In the genomic region with DNA sequence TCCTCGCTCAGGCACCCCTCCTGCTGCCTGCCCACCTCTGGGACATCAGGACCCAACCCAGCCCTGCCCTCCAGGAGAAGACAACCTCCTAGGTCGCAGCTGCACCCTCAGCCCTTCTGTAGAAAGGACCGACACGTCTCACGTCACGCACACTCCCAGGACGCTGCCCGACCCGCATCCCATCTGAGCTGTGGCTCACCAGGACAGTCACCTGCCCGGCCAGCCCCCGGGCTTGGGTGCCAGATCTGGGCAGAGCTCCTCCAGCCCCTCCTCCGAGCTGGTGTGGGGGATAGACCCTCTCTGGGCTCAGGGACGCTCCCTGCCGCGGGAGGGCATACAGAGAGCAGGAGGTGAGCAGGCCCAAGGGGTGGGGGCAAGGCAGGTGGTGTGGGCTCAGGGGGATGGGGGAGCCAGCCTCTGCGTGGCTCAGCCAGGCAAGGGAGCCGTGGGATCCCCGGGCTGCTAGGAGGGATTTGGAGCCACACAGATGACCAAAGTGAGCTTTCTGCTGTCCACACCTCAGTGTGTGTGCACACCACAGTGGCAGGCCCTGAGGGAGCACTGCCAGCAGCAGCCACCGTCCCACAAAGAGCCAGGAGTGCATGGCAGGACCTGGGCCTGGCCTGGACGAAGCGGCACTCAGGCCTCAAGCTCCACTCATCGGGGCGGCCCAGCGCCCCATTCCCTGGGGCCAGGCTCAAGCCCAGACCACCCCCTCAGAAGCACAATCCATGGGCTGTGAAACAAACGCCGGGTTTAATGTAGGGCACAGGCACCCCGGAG, we compare ENCODE assay signal across 15 cellular contexts. TPM values are rescaled to one million over a fixed set of nuclear protein-coding genes. Genes with fewer than 3 reads are reported as not detected.
DNase-seq lines count a peak whose midpoint lies in the region; ATAC-seq and TF ChIP-seq lines count a peak whose summit lies in the region.
"Had no signal": no experiment of that assay in that cellular context is flagged by ENCODE, and none has a peak within 500 bp of the region (broad histone marks: within the 10 kb centered on the region; RNA-seq: fewer than 3 reads in every experiment).

No MANE protein-coding gene starts in this region.

- H3K23ac ChIP-seq in neuronal stem cell (ENCODE audit: low read depth, low read length, poor library complexity) = peak overlapping the region; percentile 80

- no peak for ATAC-seq in CD4-positive, alpha-beta T cell (ENCODE audit: poor library complexity)
- no peak for ATAC-seq in GM19467 (IDR thresholded peaks at IDR 0.05; ENCODE audit: unreplicated experiment)

- H3K18ac ChIP-seq in neuronal stem cell (ENCODE audit: low read length) = peak overlapping the region; percentile 6

- no peaks in the 10 kb centered on the region for H3K27me3 ChIP-seq in CD4-positive, alpha-beta T cell (ENCODE audit: control insufficient read depth, insufficient read depth, low read length)
- no peaks in the 10 kb centered on the region for H3K27me3 ChIP-seq in colonic mucosa
- H3K27me3 ChIP-seq in neuronal stem cell (ENCODE audit: control insufficient read depth in 3 of 3, insufficient read depth in 3 of 3, low read depth in 1 of 3, low read length in 3 of 3) = no peaks in the 10 kb centered on the region
- H3K27me3 ChIP-seq: neutrophil, vagina had no signal

- CTCF ChIA-PET in CD4-positive, alpha-beta T cell (lab: Charles Lee) = interaction anchor here (0.6 to 2.3 kb wide), 4 partner anchors 10 to 94 kb away, joined by 3 to 11 read pairs (median 4); no protein-coding TSS in a partner anchor

- TF ChIP-seq CTCF in CD4-positive, alpha-beta T cell (IDR thresholded peaks at IDR 0.05) = no peak
- TF ChIP-seq CTCF in colonic mucosa (IDR thresholded peaks at IDR 0.05) = no peak

- peak overlapping the region; percentile 41 to 93 for H3K9ac ChIP-seq in colonic mucosa (ENCODE audit: low read depth in 2 of 2, low read length in 2 of 2)
- no peak overlapping the region for H3K9ac ChIP-seq in neuronal stem cell (ENCODE audit: low read depth, low read length, poor library complexity)
- H3K9ac ChIP-seq: KMS-11 had no signal

- H2BK15ac ChIP-seq in neuronal stem cell (ENCODE audit: low read length) = no peak overlapping the region

- H4K91ac ChIP-seq in neuronal stem cell (ENCODE audit: low read depth, low read length, poor library complexity) = no peak overlapping the region

- H3K36me3 ChIP-seq in KOPT-K1 (ENCODE audit: insufficient read depth, low read length) (peaks cover 50% of the 10 kb centered on the region), colonic mucosa (no peaks in the 10 kb centered on the region), neuronal stem cell (replicated peaks in 1 of 2; ENCODE audit: control insufficient read depth in 2 of 2, insufficient read depth in 2 of 2, low read length in 2 of 2) (peaks cover 4 to 31% of the 10 kb centered on the region in 2 donors)
- H3K36me3 ChIP-seq: neutrophil, vagina had no signal

- H3K27ac ChIP-seq in CD4-positive, alpha-beta T cell (ENCODE audit: low read depth, low read length) = peak overlapping the region; percentile 22
- H3K27ac ChIP-seq in KOPT-K1 (ENCODE audit: low read depth, low read length, poor library complexity, severe bottlenecking) (peak overlapping the region; percentile 70), colonic mucosa (peak overlapping the region; percentile 87), neuronal stem cell (replicated peaks; ENCODE audit: low read length) (no peak overlapping the region)
- H3K27ac ChIP-seq: KMS-11, neutrophil, vagina had no signal

- H3K14ac ChIP-seq in neuronal stem cell (ENCODE audit: low read length) = no peak overlapping the region

- H3K27ac Mint-ChIP-seq in CD4-positive, alpha-beta T cell = peak overlapping the region; percentile 85
- H3K27ac Mint-ChIP-seq: stimulated activated naive CD8-positive, alpha-beta T cell treated with anti-CD3 and anti-CD28 coated beads, Interleukin-15, Interleukin-2, amounts not matched to agents 100 ng/mL and 50 ng/mL, for 24 hours had no signal

- no peak overlapping the region for H2BK5ac ChIP-seq in neuronal stem cell (ENCODE audit: low read length)

- no peaks in the 10 kb centered on the region for H3K9me3 Mint-ChIP-seq in CD4-positive, alpha-beta T cell
- H3K9me3 Mint-ChIP-seq: stimulated activated naive CD8-positive, alpha-beta T cell treated with anti-CD3 and anti-CD28 coated beads, Interleukin-15, Interleukin-2, amounts not matched to agents 100 ng/mL and 50 ng/mL, for 24 hours had no signal

- H3K4me1 Mint-ChIP-seq in CD4-positive, alpha-beta T cell (ENCODE audit: low read depth) = peaks cover 25% of the 10 kb centered on the region

- peak overlapping the region; percentile 20 for H3K4me3 Mint-ChIP-seq in CD4-positive, alpha-beta T cell
- H3K4me3 Mint-ChIP-seq: stimulated activated naive CD8-positive, alpha-beta T cell treated with anti-CD3 and anti-CD28 coated beads, Interleukin-15, Interleukin-2, amounts not matched to agents 100 ng/mL and 50 ng/mL, for 24 hours had no signal

- no peak overlapping the region for H3K4ac ChIP-seq in neuronal stem cell (ENCODE audit: low read length)

- H2AK5ac ChIP-seq in neuronal stem cell (ENCODE audit: low read depth, low read length) = no peak overlapping the region

- peaks cover 56% of the 10 kb centered on the region for H3K4me1 ChIP-seq in colonic mucosa
- peaks cover 0 to 3% of the 10 kb centered on the region in 2 donors for H3K4me1 ChIP-seq in neuronal stem cell (ENCODE audit: control insufficient read depth in 2 of 2, insufficient read depth in 1 of 2, low read depth in 1 of 2, low read length in 2 of 2)

- no peak overlapping the region for H3K4me3 ChIP-seq in colonic mucosa
- no peak overlapping the region for H3K4me3 ChIP-seq in neuronal stem cell (ENCODE audit: low read length in 2 of 2)
- H3K4me3 ChIP-seq: heart left ventricle, vagina had no signal

- no peak overlapping the region for H2BK120ac ChIP-seq in neuronal stem cell (ENCODE audit: low read depth, low read length)

- H3K27me3 Mint-ChIP-seq in CD4-positive, alpha-beta T cell = no peaks in the 10 kb centered on the region
- H3K27me3 Mint-ChIP-seq: stimulated activated naive CD8-positive, alpha-beta T cell treated with anti-CD3 and anti-CD28 coated beads, Interleukin-15, Interleukin-2, amounts not matched to agents 100 ng/mL and 50 ng/mL, for 24 hours had no signal

- H2AFZ ChIP-seq in neuronal stem cell (ENCODE audit: low read length) = no peak overlapping the region

- H3K79me1 ChIP-seq in neuronal stem cell (ENCODE audit: low read depth, low read length) = no peaks in the 10 kb centered on the region

- no peaks in the 10 kb centered on the region for H3K9me3 ChIP-seq in CD4-positive, alpha-beta T cell (ENCODE audit: control insufficient read depth, low read length)
- no peaks in the 10 kb centered on the region for H3K9me3 ChIP-seq in KOPT-K1 (ENCODE audit: insufficient read depth, low read length, poor library complexity, severe bottlenecking)
- H3K9me3 ChIP-seq in colonic mucosa = no peaks in the 10 kb centered on the region
- H3K9me3 ChIP-seq in neuronal stem cell (replicated peaks in 1 of 2; ENCODE audit: control insufficient read depth in 2 of 2, insufficient read depth in 1 of 2, low read depth in 1 of 2, low read length in 2 of 2) = no peaks in the 10 kb centered on the region
- H3K9me3 ChIP-seq: heart left ventricle, neutrophil, vagina had no signal

- H3K4me2 ChIP-seq in neuronal stem cell (ENCODE audit: insufficient read depth, low read length, poor library complexity, severe bottlenecking) = no peak overlapping the region
- H3K4me2 ChIP-seq: KMS-11 had no signal

- H3K36me3 Mint-ChIP-seq in CD4-positive, alpha-beta T cell (ENCODE audit: low read depth) = peaks cover 23% of the 10 kb centered on the region

- DNase-seq in CD4-positive, alpha-beta T cell = no peak
- no peak for DNase-seq in colonic mucosa
- no peak for DNase-seq in neuronal stem cell (ENCODE audit: low spot score)
- no peak for DNase-seq in HuH-7.5 (ENCODE audit: low spot score)
- DNase-seq in activated CD4-positive, alpha-beta T cell treated with anti-CD3 and anti-CD28 coated beads for 4 hours = no peak
- DNase-seq: NCI-H1092; NCI-H2081; stimulated activated CD4-positive, alpha-beta T cell treated with anti-CD3 and anti-CD28 coated beads, Interleukin-15, amount 100 ng/mL, for 24 hours had no signal

- no peak overlapping the region for H4K8ac ChIP-seq in neuronal stem cell (ENCODE audit: low read depth, low read length)

- POLR2A ChIA-PET in CD4-positive, alpha-beta T cell (lab: Charles Lee) = interaction anchor here (1.0 to 3.1 kb wide), 6 partner anchors 10 to 80 kb away, joined by 3 to 12 read pairs (median 4); no protein-coding TSS in a partner anchor

- H2BK12ac ChIP-seq in neuronal stem cell (ENCODE audit: low read length) = no peak overlapping the region

- WGBS in neuronal stem cell (ENCODE audit: extremely low coverage in 2 of 2, insufficient read length in 2 of 2, insufficient replicate concordance in 1 of 2), 2 donors = no CpG with 5 or more reads among the region's 27 CpGs

- intact Hi-C loops in CD4-positive, alpha-beta T cell (cut with DNase I, micrococcal nuclease) = loop anchor here in 1 of 2 experiments (2.0 kb wide), 2 partner anchors 47 to 231 kb away; partner anchors contain the start of gene WDR25
- intact Hi-C loops in colonic mucosa (cut with DNase I) = no loop called here

RNA-seq across cellular contexts. Expression of gene DEGS2, which starts 13.6 kb away (rescaled TPM):
- under 1 TPM in 1 of 2 experiments, not detected in 1; 0.11 TPM for total RNA-seq in CD4-positive, alpha-beta T cell
- total RNA-seq in colonic mucosa = 10 to 100 TPM; 37.0 to 54.3 TPM
- 0.11 TPM for polyA plus RNA-seq in neuronal stem cell (2013, experiment 1 of 2)
- polyA plus RNA-seq in neuronal stem cell (2013, experiment 2 of 2) = 0.07 TPM

Comparison
In these comparisons a context has a peak if more than half of its experiments do, and no peak if none do; other contexts are left out.
1. RNA of gene DEGS2, which starts 13.6 kb away (total RNA-seq): 37.0 to 54.3 TPM in colonic mucosa; 0.11 TPM in CD4-positive, alpha-beta T cell; every median in the first group is over 10 times any median in the second.